12 cellular contexts compared by ENCODE assay signal in genomic region chr2:71613953-71614925, GRCh38.
A peak's percentile ranks its signal among the peaks of the same experiment; 100 is the strongest.
DNase-seq lines count a peak whose midpoint lies in the region; ATAC-seq and TF ChIP-seq lines count a peak whose summit lies in the region.
"Had no signal": no experiment of that assay in that cellular context is flagged by ENCODE, and none has a peak within 500 bp of the region (broad histone marks: within the 10 kb centered on the region; RNA-seq: fewer than 3 reads in every experiment).

No MANE protein-coding gene starts in this region.

- no peak for TF ChIP-seq CTCF in gastrocnemius medialis (IDR thresholded peaks at IDR 0.05 in 4 of 5, conservative IDR thresholded peaks at IDR 0.05 in 1 of 5)

- H3K36me3 ChIP-seq in gastrocnemius medialis: peaks cover 0 to 28% of the 10 kb centered on the region in 2 donors

- no peak for ATAC-seq in activated CD8-positive, alpha-beta memory T cell treated with anti-CD3 and anti-CD28 coated beads, Interleukin-2, amount 10 ng/mL, durations not matched to agents 7 days and 5 days
- ATAC-seq in left ventricle myocardium superior (no peak), gastrocnemius medialis (no peak), esophagus mucosa (no peak)

- DNase-seq in 8988T: peak; percentile 14
- peak; percentile 37 for DNase-seq in activated CD8-positive, alpha-beta memory T cell treated with anti-CD3 and anti-CD28 coated beads, Interleukin-2, amount 10 ng/mL, durations not matched to agents 7 days and 5 days
- peak; percentile 20 for DNase-seq in left ventricle myocardium superior
- no peak for DNase-seq in gastrocnemius medialis
- no peak for DNase-seq in stimulated activated CD4-positive, alpha-beta T cell treated with anti-CD3 and anti-CD28 coated beads, Interleukin-4, amount 100 ng/mL, for 24 hours
- no peak for DNase-seq in activated naive CD8-positive, alpha-beta T cell treated with anti-CD3 and anti-CD28 coated beads for 36 hours
- DNase-seq in T-helper 2 cell treated with Interferon-gamma antibody and Interleukin-4, amounts not matched to agents 5 μg/mL and 100 μg/mL, for 36 hours (ENCODE audit: low spot score): no peak
- DNase-seq: AML-193, NCI-H2107, T-helper 1 cell had no signal

- no peak overlapping the region for H3K4me3 ChIP-seq in gastrocnemius medialis

- H3K4me3 Mint-ChIP-seq in activated CD8-positive, alpha-beta memory T cell treated with anti-CD3 and anti-CD28 coated beads, Interleukin-2, amount 10 ng/mL, durations not matched to agents 7 days and 5 days: no peak overlapping the region
- no peak overlapping the region for H3K4me3 Mint-ChIP-seq in activated naive CD8-positive, alpha-beta T cell treated with anti-CD3 and anti-CD28 coated beads for 36 hours
- no peak overlapping the region for H3K4me3 Mint-ChIP-seq in T-helper 2 cell treated with Interferon-gamma antibody and Interleukin-4, amounts not matched to agents 5 μg/mL and 100 μg/mL, for 36 hours
- H3K4me3 Mint-ChIP-seq: stimulated activated naive CD8-positive, alpha-beta T cell treated with anti-CD3 and anti-CD28 coated beads, Interleukin-15, Interleukin-2, amounts not matched to agents 100 ng/mL and 50 ng/mL, for 24 hours had no signal

- CTCF ChIA-PET in activated CD8-positive, alpha-beta memory T cell treated with anti-CD3 and anti-CD28 coated beads, Interleukin-2, amount 10 ng/mL, durations not matched to agents 7 days and 5 days (lab: Charles Lee): no interaction called here

- intact Hi-C loops in left ventricle myocardium superior (cut with micrococcal nuclease): no loop called here
- intact Hi-C loops in gastrocnemius medialis (cut with DNase I; ENCODE audit: low total_unique reads): loop anchor here (5.0 to 10.0 kb wide), 2 partner anchors 271 to 538 kb away; no protein-coding TSS in a partner anchor

- TF ChIP-seq POLR2A in gastrocnemius medialis (IDR thresholded peaks at IDR 0.05): no peak

- no peaks in the 10 kb centered on the region for H3K27me3 Mint-ChIP-seq in activated CD8-positive, alpha-beta memory T cell treated with anti-CD3 and anti-CD28 coated beads, Interleukin-2, amount 10 ng/mL, durations not matched to agents 7 days and 5 days
- no peaks in the 10 kb centered on the region for H3K27me3 Mint-ChIP-seq in activated naive CD8-positive, alpha-beta T cell treated with anti-CD3 and anti-CD28 coated beads for 36 hours
- H3K27me3 Mint-ChIP-seq in T-helper 2 cell treated with Interferon-gamma antibody and Interleukin-4, amounts not matched to agents 5 μg/mL and 100 μg/mL, for 36 hours (ENCODE audit: low read depth): no peaks in the 10 kb centered on the region
- H3K27me3 Mint-ChIP-seq: stimulated activated naive CD8-positive, alpha-beta T cell treated with anti-CD3 and anti-CD28 coated beads, Interleukin-15, Interleukin-2, amounts not matched to agents 100 ng/mL and 50 ng/mL, for 24 hours had no signal

- no peak overlapping the region for H3K27ac Mint-ChIP-seq in activated CD8-positive, alpha-beta memory T cell treated with anti-CD3 and anti-CD28 coated beads, Interleukin-2, amount 10 ng/mL, durations not matched to agents 7 days and 5 days
- no peak overlapping the region for H3K27ac Mint-ChIP-seq in activated naive CD8-positive, alpha-beta T cell treated with anti-CD3 and anti-CD28 coated beads for 36 hours
- no peak overlapping the region for H3K27ac Mint-ChIP-seq in T-helper 2 cell treated with Interferon-gamma antibody and Interleukin-4, amounts not matched to agents 5 μg/mL and 100 μg/mL, for 36 hours
- H3K27ac Mint-ChIP-seq: stimulated activated naive CD8-positive, alpha-beta T cell treated with anti-CD3 and anti-CD28 coated beads, Interleukin-15, Interleukin-2, amounts not matched to agents 100 ng/mL and 50 ng/mL, for 24 hours had no signal

- in situ Hi-C loops in gastrocnemius medialis (cut with MboI; ENCODE audit: low sequenced_read_pairs in 4 of 4): loop anchor here (10.0 to 25.0 kb wide), 2 partner anchors 173 to 191 kb away; no protein-coding TSS in a partner anchor

- no peaks in the 10 kb centered on the region for H3K27me3 ChIP-seq in gastrocnemius medialis

- H3K4me1 Mint-ChIP-seq in activated CD8-positive, alpha-beta memory T cell treated with anti-CD3 and anti-CD28 coated beads, Interleukin-2, amount 10 ng/mL, durations not matched to agents 7 days and 5 days: no peaks in the 10 kb centered on the region
- H3K4me1 Mint-ChIP-seq in activated naive CD8-positive, alpha-beta T cell treated with anti-CD3 and anti-CD28 coated beads for 36 hours: no peaks in the 10 kb centered on the region
- H3K4me1 Mint-ChIP-seq in T-helper 2 cell treated with Interferon-gamma antibody and Interleukin-4, amounts not matched to agents 5 μg/mL and 100 μg/mL, for 36 hours (ENCODE audit: low read depth): no peaks in the 10 kb centered on the region

- peaks cover 33 to 42% of the 10 kb centered on the region in 2 donors for H3K4me1 ChIP-seq in gastrocnemius medialis

- no peaks in the 10 kb centered on the region for H3K9me3 Mint-ChIP-seq in activated CD8-positive, alpha-beta memory T cell treated with anti-CD3 and anti-CD28 coated beads, Interleukin-2, amount 10 ng/mL, durations not matched to agents 7 days and 5 days (ENCODE audit: low read depth)
- no peaks in the 10 kb centered on the region for H3K9me3 Mint-ChIP-seq in activated naive CD8-positive, alpha-beta T cell treated with anti-CD3 and anti-CD28 coated beads for 36 hours
- H3K9me3 Mint-ChIP-seq in T-helper 2 cell treated with Interferon-gamma antibody and Interleukin-4, amounts not matched to agents 5 μg/mL and 100 μg/mL, for 36 hours: no peaks in the 10 kb centered on the region
- H3K9me3 Mint-ChIP-seq: stimulated activated naive CD8-positive, alpha-beta T cell treated with anti-CD3 and anti-CD28 coated beads, Interleukin-15, Interleukin-2, amounts not matched to agents 100 ng/mL and 50 ng/mL, for 24 hours had no signal

- no peaks in the 10 kb centered on the region for H3K36me3 Mint-ChIP-seq in activated CD8-positive, alpha-beta memory T cell treated with anti-CD3 and anti-CD28 coated beads, Interleukin-2, amount 10 ng/mL, durations not matched to agents 7 days and 5 days
- no peaks in the 10 kb centered on the region for H3K36me3 Mint-ChIP-seq in activated naive CD8-positive, alpha-beta T cell treated with anti-CD3 and anti-CD28 coated beads for 36 hours
- H3K36me3 Mint-ChIP-seq in T-helper 2 cell treated with Interferon-gamma antibody and Interleukin-4, amounts not matched to agents 5 μg/mL and 100 μg/mL, for 36 hours (ENCODE audit: low read depth): no peaks in the 10 kb centered on the region

- H3K27ac ChIP-seq in gastrocnemius medialis: peak overlapping the region; percentile 80 to 87 (median 86)

- no peaks in the 10 kb centered on the region for H3K9me3 ChIP-seq in gastrocnemius medialis

Comparison
In these comparisons a context has a peak if more than half of its experiments do, and no peak if none do; other contexts are left out.
1. DNase-seq: peak in 8988T (single experiment), activated CD8-positive, alpha-beta memory T cell treated with anti-CD3 and anti-CD28 coated beads, Interleukin-2, amount 10 ng/mL, durations not matched to agents 7 days and 5 days (single experiment) and left ventricle myocardium superior (single experiment); none in gastrocnemius medialis (0 of 2), stimulated activated CD4-positive, alpha-beta T cell treated with anti-CD3 and anti-CD28 coated beads, Interleukin-4, amount 100 ng/mL, for 24 hours (single experiment), activated naive CD8-positive, alpha-beta T cell treated with anti-CD3 and anti-CD28 coated beads for 36 hours (single experiment) and T-helper 2 cell treated with Interferon-gamma antibody and Interleukin-4, amounts not matched to agents 5 μg/mL and 100 μg/mL, for 36 hours (single experiment).